Comparison of ENCODE assay signal across 1 cellular context in the genomic region with DNA sequence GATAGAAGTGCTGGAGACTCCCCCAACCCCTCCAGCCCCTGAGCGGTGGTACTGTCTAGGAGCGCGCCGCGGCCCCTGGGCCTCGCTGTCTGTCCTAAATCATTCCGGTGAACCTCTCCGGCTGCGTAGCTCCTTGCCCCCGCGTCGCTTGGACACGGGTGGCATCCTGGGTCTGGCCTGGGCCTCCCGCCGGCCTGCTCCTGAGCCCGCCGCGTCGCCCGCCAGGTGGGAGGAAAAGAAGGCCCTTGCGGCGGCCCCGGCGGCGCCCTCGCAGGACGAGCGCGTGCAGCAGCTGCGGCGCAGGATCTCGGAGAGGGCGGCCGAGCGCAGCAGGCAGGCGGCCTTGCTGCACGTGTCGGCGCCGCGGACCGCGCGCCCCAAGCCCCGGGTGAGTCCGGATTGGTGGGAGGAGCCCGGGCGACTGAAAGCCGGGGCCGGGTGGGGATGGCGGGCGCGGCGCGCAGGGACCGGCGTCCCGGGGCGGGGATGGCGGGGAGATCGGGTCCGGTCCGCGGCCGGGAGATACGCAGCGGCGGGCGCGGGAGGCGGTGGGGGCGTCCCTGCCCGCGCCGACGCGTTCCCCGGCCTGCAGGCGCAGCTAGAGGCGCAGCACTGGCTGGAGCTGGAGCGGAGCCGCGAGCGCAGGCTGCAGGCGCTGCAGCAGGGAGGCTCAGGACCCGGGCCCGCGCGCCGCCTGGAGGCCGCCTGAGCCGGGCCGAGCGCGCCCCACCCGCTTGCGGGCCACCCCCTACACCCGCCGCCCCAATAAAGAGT.
A peak's percentile ranks its signal among the peaks of the same experiment; 100 is the strongest.
TF ChIP-seq lines count a peak whose summit lies in the region.

No MANE protein-coding gene starts in this region.

TF ChIP-seq in HepG2, 621 proteins besides CTCF, POLR2A, EP300 and RAD21 (continued from another document and continues in another):
- TF ChIP-seq SMAD1 (CRISPR knock-in tag; IDR thresholded peaks at IDR 0.05; ENCODE audit: borderline replicate concordance, low read depth) = peak; percentile 46; the same call in 1 of the 2 replicates
- 0 out of 2 replicates have a peak, but pooled peaks have one; percentile 20 for TF ChIP-seq ISL2 (CRISPR knock-in tag; IDR thresholded peaks at IDR 0.05)
- TF ChIP-seq, protein P1, sequence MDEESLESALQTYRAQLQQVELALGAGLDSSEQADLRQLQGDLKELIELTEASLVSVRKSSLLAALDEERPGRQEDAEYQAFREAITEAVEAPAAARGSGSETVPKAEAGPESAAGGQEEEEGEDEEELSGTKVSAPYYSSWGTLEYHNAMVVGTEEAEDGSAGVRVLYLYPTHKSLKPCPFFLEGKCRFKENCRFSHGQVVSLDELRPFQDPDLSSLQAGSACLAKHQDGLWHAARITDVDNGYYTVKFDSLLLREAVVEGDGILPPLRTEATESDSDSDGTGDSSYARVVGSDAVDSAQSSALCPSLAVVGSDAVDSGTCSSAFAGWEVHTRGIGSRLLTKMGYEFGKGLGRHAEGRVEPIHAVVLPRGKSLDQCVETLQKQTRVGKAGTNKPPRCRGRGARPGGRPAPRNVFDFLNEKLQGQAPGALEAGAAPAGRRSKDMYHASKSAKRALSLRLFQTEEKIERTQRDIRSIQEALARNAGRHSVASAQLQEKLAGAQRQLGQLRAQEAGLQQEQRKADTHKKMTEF (CRISPR knock-in tag; IDR thresholded peaks at IDR 0.05) = no peak
- no peak for TF ChIP-seq ZNF180 (CRISPR knock-in tag; IDR thresholded peaks at IDR 0.05; ENCODE audit: borderline replicate concordance, low read depth)
- no peak for TF ChIP-seq ZNF382 (CRISPR knock-in tag; IDR thresholded peaks at IDR 0.05; ENCODE audit: borderline replicate concordance)
- peak; percentile 46; the same call in 1 of the 2 replicates for TF ChIP-seq ZNF746 (CRISPR knock-in tag; IDR thresholded peaks at IDR 0.05)
- no peak for TF ChIP-seq KAT2B (IDR thresholded peaks at IDR 0.05; ENCODE audit: borderline replicate concordance, low read depth, low read length)
- TF ChIP-seq ZBTB38 (CRISPR knock-in tag; IDR thresholded peaks at IDR 0.05) = peak; percentile 69; the same call in 1 of the 2 replicates
- TF ChIP-seq, protein P2, sequence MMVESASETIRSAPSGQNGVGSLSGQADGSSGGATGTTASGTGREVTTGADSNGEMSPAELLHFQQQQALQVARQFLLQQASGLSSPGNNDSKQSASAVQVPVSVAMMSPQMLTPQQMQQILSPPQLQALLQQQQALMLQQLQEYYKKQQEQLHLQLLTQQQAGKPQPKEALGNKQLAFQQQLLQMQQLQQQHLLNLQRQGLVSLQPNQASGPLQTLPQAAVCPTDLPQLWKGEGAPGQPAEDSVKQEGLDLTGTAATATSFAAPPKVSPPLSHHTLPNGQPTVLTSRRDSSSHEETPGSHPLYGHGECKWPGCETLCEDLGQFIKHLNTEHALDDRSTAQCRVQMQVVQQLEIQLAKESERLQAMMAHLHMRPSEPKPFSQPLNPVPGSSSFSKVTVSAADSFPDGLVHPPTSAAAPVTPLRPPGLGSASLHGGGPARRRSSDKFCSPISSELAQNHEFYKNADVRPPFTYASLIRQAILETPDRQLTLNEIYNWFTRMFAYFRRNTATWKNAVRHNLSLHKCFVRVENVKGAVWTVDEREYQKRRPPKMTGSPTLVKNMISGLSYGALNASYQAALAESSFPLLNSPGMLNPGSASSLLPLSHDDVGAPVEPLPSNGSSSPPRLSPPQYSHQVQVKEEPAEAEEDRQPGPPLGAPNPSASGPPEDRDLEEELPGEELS (CRISPR knock-in tag; IDR thresholded peaks at IDR 0.05) = no peak; the same call in 1 of the 2 replicates
- peak; percentile 41; the same call in 1 of the 2 replicates for TF ChIP-seq HIVEP1 (CRISPR knock-in tag; IDR thresholded peaks at IDR 0.05)
- TF ChIP-seq, protein P3, sequence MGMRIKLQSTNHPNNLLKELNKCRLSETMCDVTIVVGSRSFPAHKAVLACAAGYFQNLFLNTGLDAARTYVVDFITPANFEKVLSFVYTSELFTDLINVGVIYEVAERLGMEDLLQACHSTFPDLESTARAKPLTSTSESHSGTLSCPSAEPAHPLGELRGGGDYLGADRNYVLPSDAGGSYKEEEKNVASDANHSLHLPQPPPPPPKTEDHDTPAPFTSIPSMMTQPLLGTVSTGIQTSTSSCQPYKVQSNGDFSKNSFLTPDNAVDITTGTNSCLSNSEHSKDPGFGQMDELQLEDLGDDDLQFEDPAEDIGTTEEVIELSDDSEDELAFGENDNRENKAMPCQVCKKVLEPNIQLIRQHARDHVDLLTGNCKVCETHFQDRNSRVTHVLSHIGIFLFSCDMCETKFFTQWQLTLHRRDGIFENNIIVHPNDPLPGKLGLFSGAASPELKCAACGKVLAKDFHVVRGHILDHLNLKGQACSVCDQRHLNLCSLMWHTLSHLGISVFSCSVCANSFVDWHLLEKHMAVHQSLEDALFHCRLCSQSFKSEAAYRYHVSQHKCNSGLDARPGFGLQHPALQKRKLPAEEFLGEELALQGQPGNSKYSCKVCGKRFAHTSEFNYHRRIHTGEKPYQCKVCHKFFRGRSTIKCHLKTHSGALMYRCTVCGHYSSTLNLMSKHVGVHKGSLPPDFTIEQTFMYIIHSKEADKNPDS (CRISPR knock-in tag; IDR thresholded peaks at IDR 0.05) = no peak
- TF ChIP-seq ZNF430 (CRISPR knock-in tag; IDR thresholded peaks at IDR 0.05) = peak; percentile 58; the same call in 1 of the 2 replicates
- TF ChIP-seq MEIS2 (CRISPR knock-in tag; IDR thresholded peaks at IDR 0.05) = peak; percentile 71; the same call in 1 of the 2 replicates
- no peak for TF ChIP-seq RBFOX2 (IDR thresholded peaks at IDR 0.05; ENCODE audit: low read depth, low read length)
- peak; percentile 51; the same call in 1 of the 2 replicates for TF ChIP-seq JDP2 (CRISPR knock-in tag; IDR thresholded peaks at IDR 0.05; ENCODE audit: borderline replicate concordance)
- TF ChIP-seq, protein P4, sequence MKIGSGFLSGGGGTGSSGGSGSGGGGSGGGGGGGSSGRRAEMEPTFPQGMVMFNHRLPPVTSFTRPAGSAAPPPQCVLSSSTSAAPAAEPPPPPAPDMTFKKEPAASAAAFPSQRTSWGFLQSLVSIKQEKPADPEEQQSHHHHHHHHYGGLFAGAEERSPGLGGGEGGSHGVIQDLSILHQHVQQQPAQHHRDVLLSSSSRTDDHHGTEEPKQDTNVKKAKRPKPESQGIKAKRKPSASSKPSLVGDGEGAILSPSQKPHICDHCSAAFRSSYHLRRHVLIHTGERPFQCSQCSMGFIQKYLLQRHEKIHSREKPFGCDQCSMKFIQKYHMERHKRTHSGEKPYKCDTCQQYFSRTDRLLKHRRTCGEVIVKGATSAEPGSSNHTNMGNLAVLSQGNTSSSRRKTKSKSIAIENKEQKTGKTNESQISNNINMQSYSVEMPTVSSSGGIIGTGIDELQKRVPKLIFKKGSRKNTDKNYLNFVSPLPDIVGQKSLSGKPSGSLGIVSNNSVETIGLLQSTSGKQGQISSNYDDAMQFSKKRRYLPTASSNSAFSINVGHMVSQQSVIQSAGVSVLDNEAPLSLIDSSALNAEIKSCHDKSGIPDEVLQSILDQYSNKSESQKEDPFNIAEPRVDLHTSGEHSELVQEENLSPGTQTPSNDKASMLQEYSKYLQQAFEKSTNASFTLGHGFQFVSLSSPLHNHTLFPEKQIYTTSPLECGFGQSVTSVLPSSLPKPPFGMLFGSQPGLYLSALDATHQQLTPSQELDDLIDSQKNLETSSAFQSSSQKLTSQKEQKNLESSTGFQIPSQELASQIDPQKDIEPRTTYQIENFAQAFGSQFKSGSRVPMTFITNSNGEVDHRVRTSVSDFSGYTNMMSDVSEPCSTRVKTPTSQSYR (CRISPR knock-in tag; IDR thresholded peaks at IDR 0.05; ENCODE audit: borderline replicate concordance) = 0 out of 2 replicates have a peak, but pooled peaks have one; percentile 31
- TF ChIP-seq KAT7 (CRISPR knock-in tag; IDR thresholded peaks at IDR 0.05; ENCODE audit: borderline replicate concordance) = no peak; the same call in 1 of the 2 replicates
- TF ChIP-seq ZNF878 (CRISPR knock-in tag; IDR thresholded peaks at IDR 0.05) = no peak
- no peak for TF ChIP-seq GATA4 (IDR thresholded peaks at IDR 0.05; ENCODE audit: borderline replicate concordance, low read depth)
- no peak for TF ChIP-seq AGO2 (optimal IDR thresholded peaks at IDR 0.05; ENCODE audit: low read depth, low read length)
- TF ChIP-seq YY1 (IDR thresholded peaks at IDR 0.05; ENCODE audit: insufficient read depth, insufficient replicate concordance, low read depth, low read length) = peak; percentile 45
- peak; percentile 66; the same call in 1 of the 2 replicates for TF ChIP-seq JUNB (CRISPR knock-in tag; IDR thresholded peaks at IDR 0.05; ENCODE audit: borderline replicate concordance)
- TF ChIP-seq, protein P5, sequence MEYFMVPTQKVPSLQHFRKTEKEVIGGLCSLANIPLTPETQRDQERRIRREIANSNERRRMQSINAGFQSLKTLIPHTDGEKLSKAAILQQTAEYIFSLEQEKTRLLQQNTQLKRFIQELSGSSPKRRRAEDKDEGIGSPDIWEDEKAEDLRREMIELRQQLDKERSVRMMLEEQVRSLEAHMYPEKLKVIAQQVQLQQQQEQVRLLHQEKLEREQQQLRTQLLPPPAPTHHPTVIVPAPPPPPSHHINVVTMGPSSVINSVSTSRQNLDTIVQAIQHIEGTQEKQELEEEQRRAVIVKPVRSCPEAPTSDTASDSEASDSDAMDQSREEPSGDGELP (IDR thresholded peaks at IDR 0.05; ENCODE audit: borderline replicate concordance, low read depth) = no peak
- peak; percentile 76; the same call in 1 of the 2 replicates for TF ChIP-seq MYC (CRISPR knock-in tag; IDR thresholded peaks at IDR 0.05; ENCODE audit: borderline replicate concordance)
- peak; percentile 91; the same call in 1 of the 2 replicates for TF ChIP-seq ZSCAN20 (CRISPR knock-in tag; IDR thresholded peaks at IDR 0.05; ENCODE audit: borderline replicate concordance)
- TF ChIP-seq TMF1 (CRISPR knock-in tag; IDR thresholded peaks at IDR 0.05; ENCODE audit: low read depth) = peak; percentile 91
- TF ChIP-seq KLF6 (CRISPR knock-in tag; IDR thresholded peaks at IDR 0.05) = no peak; the same call in 1 of the 2 replicates
- no peak for TF ChIP-seq NFIB (CRISPR knock-in tag; IDR thresholded peaks at IDR 0.05; ENCODE audit: borderline replicate concordance)
- 0 out of 2 replicates have a peak, but pooled peaks have one; percentile 58 for TF ChIP-seq ZFYVE20 (CRISPR knock-in tag; IDR thresholded peaks at IDR 0.05; ENCODE audit: borderline replicate concordance, low read depth)
- peak; percentile 43 for TF ChIP-seq MED1 (CRISPR knock-in tag; IDR thresholded peaks at IDR 0.05)
- peak; percentile 95 for TF ChIP-seq ZNF563 (CRISPR knock-in tag; IDR thresholded peaks at IDR 0.05)
- TF ChIP-seq PHF8 (CRISPR knock-in tag; IDR thresholded peaks at IDR 0.05) = peak; percentile 51; the same call in 1 of the 2 replicates
- TF ChIP-seq TEAD2 (CRISPR knock-in tag; IDR thresholded peaks at IDR 0.05) = peak; percentile 50; the same call in 1 of the 2 replicates
- TF ChIP-seq, protein P6, sequence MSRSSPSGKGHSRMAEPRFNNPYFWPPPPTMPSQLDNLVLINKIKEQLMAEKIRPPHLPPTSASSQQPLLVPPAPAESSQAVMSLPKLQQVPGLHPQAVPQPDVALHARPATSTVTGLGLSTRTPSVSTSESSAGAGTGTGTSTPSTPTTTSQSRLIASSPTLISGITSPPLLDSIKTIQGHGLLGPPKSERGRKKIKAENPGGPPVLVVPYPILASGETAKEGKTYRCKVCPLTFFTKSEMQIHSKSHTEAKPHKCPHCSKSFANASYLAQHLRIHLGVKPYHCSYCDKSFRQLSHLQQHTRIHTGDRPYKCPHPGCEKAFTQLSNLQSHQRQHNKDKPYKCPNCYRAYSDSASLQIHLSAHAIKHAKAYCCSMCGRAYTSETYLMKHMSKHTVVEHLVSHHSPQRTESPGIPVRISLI (CRISPR knock-in tag; IDR thresholded peaks at IDR 0.05; ENCODE audit: borderline replicate concordance) = no peak
- no peak for TF ChIP-seq ZNF24 (IDR thresholded peaks at IDR 0.05)
- TF ChIP-seq ZNF564 (CRISPR knock-in tag; IDR thresholded peaks at IDR 0.05) = peak; percentile 82; the same call in 1 of the 2 replicates
- TF ChIP-seq, protein P7, sequence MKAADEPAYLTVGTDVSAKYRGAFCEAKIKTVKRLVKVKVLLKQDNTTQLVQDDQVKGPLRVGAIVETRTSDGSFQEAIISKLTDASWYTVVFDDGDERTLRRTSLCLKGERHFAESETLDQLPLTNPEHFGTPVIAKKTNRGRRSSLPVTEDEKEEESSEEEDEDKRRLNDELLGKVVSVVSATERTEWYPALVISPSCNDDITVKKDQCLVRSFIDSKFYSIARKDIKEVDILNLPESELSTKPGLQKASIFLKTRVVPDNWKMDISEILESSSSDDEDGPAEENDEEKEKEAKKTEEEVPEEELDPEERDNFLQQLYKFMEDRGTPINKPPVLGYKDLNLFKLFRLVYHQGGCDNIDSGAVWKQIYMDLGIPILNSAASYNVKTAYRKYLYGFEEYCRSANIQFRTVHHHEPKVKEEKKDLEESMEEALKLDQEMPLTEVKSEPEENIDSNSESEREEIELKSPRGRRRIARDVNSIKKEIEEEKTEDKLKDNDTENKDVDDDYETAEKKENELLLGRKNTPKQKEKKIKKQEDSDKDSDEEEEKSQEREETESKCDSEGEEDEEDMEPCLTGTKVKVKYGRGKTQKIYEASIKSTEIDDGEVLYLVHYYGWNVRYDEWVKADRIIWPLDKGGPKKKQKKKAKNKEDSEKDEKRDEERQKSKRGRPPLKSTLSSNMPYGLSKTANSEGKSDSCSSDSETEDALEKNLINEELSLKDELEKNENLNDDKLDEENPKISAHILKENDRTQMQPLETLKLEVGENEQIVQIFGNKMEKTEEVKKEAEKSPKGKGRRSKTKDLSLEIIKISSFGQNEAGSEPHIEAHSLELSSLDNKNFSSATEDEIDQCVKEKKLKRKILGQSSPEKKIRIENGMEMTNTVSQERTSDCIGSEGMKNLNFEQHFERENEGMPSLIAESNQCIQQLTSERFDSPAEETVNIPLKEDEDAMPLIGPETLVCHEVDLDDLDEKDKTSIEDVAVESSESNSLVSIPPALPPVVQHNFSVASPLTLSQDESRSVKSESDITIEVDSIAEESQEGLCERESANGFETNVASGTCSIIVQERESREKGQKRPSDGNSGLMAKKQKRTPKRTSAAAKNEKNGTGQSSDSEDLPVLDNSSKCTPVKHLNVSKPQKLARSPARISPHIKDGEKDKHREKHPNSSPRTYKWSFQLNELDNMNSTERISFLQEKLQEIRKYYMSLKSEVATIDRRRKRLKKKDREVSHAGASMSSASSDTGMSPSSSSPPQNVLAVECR (CRISPR knock-in tag; IDR thresholded peaks at IDR 0.05; ENCODE audit: borderline replicate concordance) = peak; percentile 54; the same call in 1 of the 2 replicates
- TF ChIP-seq ARNT2 (CRISPR knock-in tag; IDR thresholded peaks at IDR 0.05; ENCODE audit: low read depth) = peak; percentile 96
- TF ChIP-seq ZNF777 (CRISPR knock-in tag; IDR thresholded peaks at IDR 0.05) = peak; percentile 80
- TF ChIP-seq, protein P8, sequence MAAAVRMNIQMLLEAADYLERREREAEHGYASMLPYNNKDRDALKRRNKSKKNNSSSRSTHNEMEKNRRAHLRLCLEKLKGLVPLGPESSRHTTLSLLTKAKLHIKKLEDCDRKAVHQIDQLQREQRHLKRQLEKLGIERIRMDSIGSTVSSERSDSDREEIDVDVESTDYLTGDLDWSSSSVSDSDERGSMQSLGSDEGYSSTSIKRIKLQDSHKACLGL (CRISPR knock-in tag; IDR thresholded peaks at IDR 0.05) = peak; percentile 92
- TF ChIP-seq ZNF431 (CRISPR knock-in tag; IDR thresholded peaks at IDR 0.05; ENCODE audit: borderline replicate concordance, low read depth) = 0 out of 2 replicates have a peak, but pooled peaks have one; percentile 69
- peak; percentile 83; the same call in 1 of the 2 replicates for TF ChIP-seq ZNF225 (CRISPR knock-in tag; IDR thresholded peaks at IDR 0.05)
- TF ChIP-seq, protein P9, sequence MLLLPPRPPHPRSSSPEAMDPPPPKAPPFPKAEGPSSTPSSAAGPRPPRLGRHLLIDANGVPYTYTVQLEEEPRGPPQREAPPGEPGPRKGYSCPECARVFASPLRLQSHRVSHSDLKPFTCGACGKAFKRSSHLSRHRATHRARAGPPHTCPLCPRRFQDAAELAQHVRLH (CRISPR knock-in tag; IDR thresholded peaks at IDR 0.05; ENCODE audit: borderline replicate concordance, low read depth) = peak; percentile 67; the same call in 1 of the 2 replicates
- TF ChIP-seq ZNF781 (CRISPR knock-in tag; IDR thresholded peaks at IDR 0.05; ENCODE audit: borderline replicate concordance, not compliant biosample characterization) = no peak
